In the genomic region with DNA sequence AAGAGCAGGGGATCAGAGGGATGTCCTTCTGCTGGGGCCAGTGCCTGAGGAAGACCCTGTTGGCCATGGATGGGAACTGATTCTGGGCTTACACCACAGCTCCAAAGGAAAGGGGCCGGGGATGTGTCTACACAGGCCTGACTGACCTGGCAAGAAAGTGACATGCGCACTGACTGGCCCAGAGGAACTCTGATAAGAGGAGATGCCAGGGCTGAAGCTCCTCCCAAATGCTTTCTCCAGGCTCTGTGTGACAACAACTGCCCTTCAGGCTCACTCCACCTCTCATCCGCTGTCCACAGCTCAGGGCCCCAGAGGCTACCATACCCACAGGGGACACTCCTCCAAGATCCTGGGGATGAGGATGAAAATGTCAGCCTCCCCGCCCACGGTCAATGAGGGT, we compare ENCODE assay signal across 11 cellular contexts.
DNase-seq lines count a peak whose midpoint lies in the region; ATAC-seq, FAIRE-seq and TF ChIP-seq lines count a peak whose summit lies in the region.
"Had no signal": no experiment of that assay in that cellular context is flagged by ENCODE, and none has a peak within 500 bp of the region (broad histone marks: within the 10 kb centered on the region; RNA-seq: fewer than 3 reads in every experiment).

No MANE protein-coding gene starts in this region.

- no peak for TF ChIP-seq POLR2A in endothelial cell of umbilical vein (IDR thresholded peaks at IDR 0.05; ENCODE audit: low read depth, low read length)

- H3K27me3 Mint-ChIP-seq in activated naive CD4-positive, alpha-beta T cell treated with anti-CD3 and anti-CD28 coated beads, Interleukin-2, amount 50 U/mL, for 24 hours: no peaks in the 10 kb centered on the region
- no peaks in the 10 kb centered on the region for H3K27me3 Mint-ChIP-seq in WTC11 (ENCODE audit: low read depth)

- dilution Hi-C loops in endothelial cell of umbilical vein (cut with MboI; ENCODE audit: extremely low pct_ligation_motif_present, low sequenced_read_pairs): no loop called here

- H3K9me3 ChIP-seq in endothelial cell of umbilical vein (replicated peaks; ENCODE audit: control insufficient read depth, insufficient read depth, low read length): no peaks in the 10 kb centered on the region
- H3K9me3 ChIP-seq in upper lobe of right lung: no peaks in the 10 kb centered on the region

- no peak overlapping the region for H3K27ac ChIP-seq in endothelial cell of umbilical vein (ENCODE audit: insufficient read depth, low read depth, low read length)
- peak overlapping the region; percentile 3 for H3K27ac ChIP-seq in upper lobe of right lung
- H3K27ac ChIP-seq: brain microvascular endothelial cell had no signal

- FAIRE-seq in endothelial cell of umbilical vein (lab: Jason Lieb, UNC): no peak

- H4K20me1 ChIP-seq in endothelial cell of umbilical vein (replicated peaks; ENCODE audit: control insufficient read depth, extremely low read depth, insufficient read depth, low read length): no peaks in the 10 kb centered on the region

- BruUV-seq in endothelial cell of umbilical vein (replicated peaks; lab: Mats Ljungman, UMichigan): no TSS peak

- H2AFZ ChIP-seq in endothelial cell of umbilical vein (ENCODE audit: low read depth, low read length): peak overlapping the region; percentile 13

- DNase-seq in activated naive CD4-positive, alpha-beta T cell (lab: John Stamatoyannopoulos, UW): no peak
- DNase-seq in endothelial cell of umbilical vein (ENCODE audit: low read depth, low spot score) (no peak), upper lobe of right lung (no peak), NCI-H1417 (lab: John Stamatoyannopoulos, UW) (no peak), WTC11 (ENCODE audit: low spot score) (no peak), midbrain (lab: John Stamatoyannopoulos, UW) (no peak)
- DNase-seq: NCI-H1092 treated with DMSO at 0.1 percent for 48 hours had no signal

- peak overlapping the region; percentile 70 for H3K27ac Mint-ChIP-seq in activated naive CD4-positive, alpha-beta T cell treated with anti-CD3 and anti-CD28 coated beads, Interleukin-2, amount 50 U/mL, for 24 hours
- no peak overlapping the region; the same call in 1 of the 2 replicates for H3K27ac Mint-ChIP-seq in WTC11
- H3K27ac Mint-ChIP-seq: CD8-positive, alpha-beta T cell had no signal

- H3K4me3 Mint-ChIP-seq in activated naive CD4-positive, alpha-beta T cell treated with anti-CD3 and anti-CD28 coated beads, Interleukin-2, amount 50 U/mL, for 24 hours: no peak overlapping the region
- no peak overlapping the region for H3K4me3 Mint-ChIP-seq in WTC11
- H3K4me3 Mint-ChIP-seq: CD8-positive, alpha-beta T cell had no signal

- H3K27me3 ChIP-seq in endothelial cell of umbilical vein (ENCODE audit: control insufficient read depth in 2 of 2, insufficient read depth in 2 of 2, low read length in 2 of 2) (no peaks in the 10 kb centered on the region), upper lobe of right lung (no peaks in the 10 kb centered on the region)
- H3K27me3 ChIP-seq: brain microvascular endothelial cell had no signal

- H3K79me2 ChIP-seq in endothelial cell of umbilical vein (ENCODE audit: control insufficient read depth, insufficient read depth, low read length): no peaks in the 10 kb centered on the region

- peak; percentile 22 for ATAC-seq in HG03460 (IDR thresholded peaks at IDR 0.05; ENCODE audit: unreplicated experiment)
- ATAC-seq in upper lobe of right lung: peak; percentile 42
- no peak for ATAC-seq in WTC11
- ATAC-seq: CD8-positive, alpha-beta T cell had no signal

- TF ChIP-seq CTCF in endothelial cell of umbilical vein (IDR thresholded peaks at IDR 0.05; ENCODE audit: extremely low read depth in 1 of 2, insufficient read depth in 1 of 2, low read depth in 1 of 2, low read length in 2 of 2) (no peak), upper lobe of right lung (IDR thresholded peaks at IDR 0.05) (no peak), WTC11 (IDR thresholded peaks at IDR 0.05) (no peak)

- POLR2A ChIA-PET in endothelial cell of umbilical vein (lab: Charles Lee) (no interaction called here), WTC11 (lab: Charles Lee) (no interaction called here)

- peaks cover 12% of the 10 kb centered on the region for H3K4me1 ChIP-seq in endothelial cell of umbilical vein (ENCODE audit: control insufficient read depth, extremely low read depth, insufficient read depth, low read length)
- peaks cover 15% of the 10 kb centered on the region for H3K4me1 ChIP-seq in upper lobe of right lung

- no peaks in the 10 kb centered on the region for H3K9me3 Mint-ChIP-seq in activated naive CD4-positive, alpha-beta T cell treated with anti-CD3 and anti-CD28 coated beads, Interleukin-2, amount 50 U/mL, for 24 hours
- H3K9me3 Mint-ChIP-seq in WTC11: no peaks in the 10 kb centered on the region
- H3K9me3 Mint-ChIP-seq: CD8-positive, alpha-beta T cell had no signal

- no peak overlapping the region for H3K9ac ChIP-seq in endothelial cell of umbilical vein (replicated peaks; ENCODE audit: extremely low read depth, insufficient read depth, low read length)

- no peaks in the 10 kb centered on the region for H3K36me3 ChIP-seq in endothelial cell of umbilical vein (ENCODE audit: control insufficient read depth in 2 of 2, extremely low read depth in 1 of 2, insufficient read depth in 2 of 2, low read length in 2 of 2)
- no peaks in the 10 kb centered on the region for H3K36me3 ChIP-seq in upper lobe of right lung
- H3K36me3 ChIP-seq: brain microvascular endothelial cell had no signal

- CTCF ChIA-PET in endothelial cell of umbilical vein (lab: Charles Lee): interaction anchor here (0.7 to 2.2 kb wide), 6 partner anchors 14 to 335 kb away, joined by 3 to 6 read pairs (median 4); no protein-coding TSS in a partner anchor
- CTCF ChIA-PET in WTC11 (lab: Charles Lee): no interaction called here

- no peaks in the 10 kb centered on the region for H3K36me3 Mint-ChIP-seq in activated naive CD4-positive, alpha-beta T cell treated with anti-CD3 and anti-CD28 coated beads, Interleukin-2, amount 50 U/mL, for 24 hours
- H3K36me3 Mint-ChIP-seq in WTC11: no peaks in the 10 kb centered on the region
- H3K36me3 Mint-ChIP-seq: CD8-positive, alpha-beta T cell had no signal

- no peaks in the 10 kb centered on the region for H3K9me1 ChIP-seq in endothelial cell of umbilical vein (replicated peaks; ENCODE audit: control insufficient read depth, extremely low read depth, insufficient read depth, low read length)

- no peak overlapping the region for H3K4me3 ChIP-seq in endothelial cell of umbilical vein (replicated peaks in 1 of 3; ENCODE audit: insufficient read depth in 1 of 3, low read depth in 1 of 3, low read length in 3 of 3)
- H3K4me3 ChIP-seq in upper lobe of right lung: no peak overlapping the region

- intact Hi-C loops in endothelial cell of umbilical vein (cut with micrococcal nuclease): no loop called here
- intact Hi-C loops in upper lobe of right lung (cut with DNase I): no loop called here

- peak overlapping the region; percentile 24 for H3K4me2 ChIP-seq in endothelial cell of umbilical vein (ENCODE audit: insufficient read depth, low read length)

- H3K4me1 Mint-ChIP-seq in activated naive CD4-positive, alpha-beta T cell treated with anti-CD3 and anti-CD28 coated beads, Interleukin-2, amount 50 U/mL, for 24 hours: peaks cover 45% of the 10 kb centered on the region
- H3K4me1 Mint-ChIP-seq in WTC11: peaks cover 21% of the 10 kb centered on the region

TF ChIP-seq in endothelial cell of umbilical vein, 7 proteins besides CTCF, POLR2A, EP300 and RAD21:
- no peak for TF ChIP-seq MYC (IDR thresholded peaks at IDR 0.05; ENCODE audit: low read depth, low read length)
- TF ChIP-seq, protein P1, sequence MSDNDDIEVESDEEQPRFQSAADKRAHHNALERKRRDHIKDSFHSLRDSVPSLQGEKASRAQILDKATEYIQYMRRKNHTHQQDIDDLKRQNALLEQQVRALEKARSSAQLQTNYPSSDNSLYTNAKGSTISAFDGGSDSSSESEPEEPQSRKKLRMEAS (IDR thresholded peaks at IDR 0.05; ENCODE audit: insufficient read depth, insufficient read length): no peak
TF ChIP-seq in endothelial cell of umbilical vein: peak in this region for 0.

TF ChIP-seq in WTC11, 78 proteins besides CTCF, POLR2A, EP300 and RAD21 (continues in another document):
- TF ChIP-seq NFYB (CRISPR knock-in tag; conservative IDR thresholded peaks at IDR 0.05; ENCODE audit: low read depth) (no peak), MXD4 (CRISPR knock-in tag; IDR thresholded peaks at IDR 0.05; ENCODE audit: borderline replicate concordance) (no peak), FOXJ3 (CRISPR knock-in tag; IDR thresholded peaks at IDR 0.05; ENCODE audit: borderline replicate concordance) (no peak), SMAD3 (CRISPR knock-in tag; IDR thresholded peaks at IDR 0.05; ENCODE audit: borderline replicate concordance) (no peak), NR3C1 (CRISPR knock-in tag; conservative IDR thresholded peaks at IDR 0.05; ENCODE audit: low read depth) (no peak)
- TF ChIP-seq, protein P2, sequence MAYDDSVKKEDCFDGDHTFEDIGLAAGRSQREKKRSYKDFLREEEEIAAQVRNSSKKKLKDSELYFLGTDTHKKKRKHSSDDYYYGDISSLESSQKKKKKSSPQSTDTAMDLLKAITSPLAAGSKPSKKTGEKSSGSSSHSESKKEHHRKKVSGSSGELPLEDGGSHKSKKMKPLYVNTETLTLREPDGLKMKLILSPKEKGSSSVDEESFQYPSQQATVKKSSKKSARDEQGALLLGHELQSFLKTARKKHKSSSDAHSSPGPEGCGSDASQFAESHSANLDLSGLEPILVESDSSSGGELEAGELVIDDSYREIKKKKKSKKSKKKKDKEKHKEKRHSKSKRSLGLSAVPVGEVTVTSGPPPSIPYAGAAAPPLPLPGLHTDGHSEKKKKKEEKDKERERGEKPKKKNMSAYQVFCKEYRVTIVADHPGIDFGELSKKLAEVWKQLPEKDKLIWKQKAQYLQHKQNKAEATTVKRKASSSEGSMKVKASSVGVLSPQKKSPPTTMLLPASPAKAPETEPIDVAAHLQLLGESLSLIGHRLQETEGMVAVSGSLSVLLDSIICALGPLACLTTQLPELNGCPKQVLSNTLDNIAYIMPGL (CRISPR knock-in tag; IDR thresholded peaks at IDR 0.05): no peak
- TF ChIP-seq, protein P3, sequence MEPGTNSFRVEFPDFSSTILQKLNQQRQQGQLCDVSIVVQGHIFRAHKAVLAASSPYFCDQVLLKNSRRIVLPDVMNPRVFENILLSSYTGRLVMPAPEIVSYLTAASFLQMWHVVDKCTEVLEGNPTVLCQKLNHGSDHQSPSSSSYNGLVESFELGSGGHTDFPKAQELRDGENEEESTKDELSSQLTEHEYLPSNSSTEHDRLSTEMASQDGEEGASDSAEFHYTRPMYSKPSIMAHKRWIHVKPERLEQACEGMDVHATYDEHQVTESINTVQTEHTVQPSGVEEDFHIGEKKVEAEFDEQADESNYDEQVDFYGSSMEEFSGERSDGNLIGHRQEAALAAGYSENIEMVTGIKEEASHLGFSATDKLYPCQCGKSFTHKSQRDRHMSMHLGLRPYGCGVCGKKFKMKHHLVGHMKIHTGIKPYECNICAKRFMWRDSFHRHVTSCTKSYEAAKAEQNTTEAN (CRISPR knock-in tag; IDR thresholded peaks at IDR 0.05): no peak
